18 cellular contexts compared by ENCODE assay signal in the genomic region with DNA sequence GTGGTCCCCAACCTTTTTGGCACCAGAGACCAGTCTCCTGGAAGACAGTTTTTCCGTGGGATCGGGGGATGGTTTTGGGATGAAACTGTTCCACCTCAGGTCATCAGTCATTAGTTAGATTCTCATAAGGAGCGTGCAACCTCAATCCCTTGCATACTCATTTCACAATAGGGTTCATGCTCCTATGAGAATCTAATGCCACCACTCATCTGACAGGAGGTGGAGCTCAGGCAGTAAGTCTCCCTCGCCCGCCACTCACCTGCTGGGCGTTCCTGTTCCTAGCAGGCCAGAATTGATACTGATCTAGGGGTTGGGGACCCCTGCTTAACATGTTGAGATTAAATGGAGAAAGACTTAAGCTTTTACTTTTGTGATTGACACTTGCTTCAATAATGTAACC. TPM values are rescaled to one million over a fixed set of nuclear protein-coding genes. Genes with fewer than 3 reads are reported as not detected.
DNase-seq lines count a peak whose midpoint lies in the region; ATAC-seq, FAIRE-seq and TF ChIP-seq lines count a peak whose summit lies in the region.
"Had no signal": no experiment of that assay in that cellular context is flagged by ENCODE, and none has a peak within 500 bp of the region (broad histone marks: within the 10 kb centered on the region; RNA-seq: fewer than 3 reads in every experiment).

No MANE protein-coding gene starts in this region.

- in situ Hi-C loops in K562 (cut with MboI) (no loop called here), GM13977 (cut with MboI; ENCODE audit: low pct_unique_long_range_greater_than_20kb, low sequenced_read_pairs, unreplicated experiment) (loop anchor here (10.0 kb wide), 1 partner anchor 123 kb away; no protein-coding TSS in a partner anchor)

- H3K27ac ChIP-seq in K562 (ENCODE audit: extremely low read depth, low read depth, low read length): no peak overlapping the region
- H3K27ac ChIP-seq in trophoblast cell (ENCODE audit: low read depth, low read length): peak overlapping the region; percentile 25
- H3K27ac ChIP-seq: adrenal gland, BLaER1, WERI-Rb-1 had no signal

- no peak overlapping the region for H2BK12ac ChIP-seq in trophoblast cell (ENCODE audit: low read length)

- no peak overlapping the region for H4K12ac ChIP-seq in trophoblast cell (ENCODE audit: low read depth, low read length)

- no peaks in the 10 kb centered on the region for H3K27me3 ChIP-seq in K562 (ENCODE audit: control insufficient read depth in 2 of 2, insufficient read depth in 2 of 2, low read length in 2 of 2)
- no peaks in the 10 kb centered on the region for H3K27me3 ChIP-seq in trophoblast cell (ENCODE audit: insufficient read depth, low read length)
- H3K27me3 ChIP-seq: adrenal gland, BLaER1 had no signal

- intact Hi-C loops in Calu3 (cut with micrococcal nuclease; ENCODE audit: unreplicated experiment): no loop called here
- intact Hi-C loops in K562 (cut with micrococcal nuclease): no loop called here

- TF ChIP-seq EP300 in K562 (IDR thresholded peaks at IDR 0.05; ENCODE audit: low read length): no peak

- H3K27me3 Mint-ChIP-seq in Calu3 (ENCODE audit: unreplicated experiment): no peaks in the 10 kb centered on the region
- no peaks in the 10 kb centered on the region for H3K27me3 Mint-ChIP-seq in IgD-negative memory B cell

- H4K91ac ChIP-seq in trophoblast cell (ENCODE audit: low read depth, low read length): no peak overlapping the region

- H3K36me3 ChIP-seq in K562 (ENCODE audit: control insufficient read depth, insufficient read depth, low read length) (peaks cover 56% of the 10 kb centered on the region), trophoblast cell (ENCODE audit: control insufficient read depth in 1 of 2, insufficient read depth in 2 of 2, low read length in 2 of 2) (peaks cover 7 to 14% of the 10 kb centered on the region in 2 experiments)

- no peak overlapping the region for H3K14ac ChIP-seq in trophoblast cell (ENCODE audit: low read length)

- H3K4me2 ChIP-seq in K562 (ENCODE audit: insufficient read depth, low read length) (no peak overlapping the region), trophoblast cell (ENCODE audit: low read length) (no peak overlapping the region)
- H3K4me2 ChIP-seq: BLaER1 had no signal

- H3K79me2 ChIP-seq in K562 (ENCODE audit: control insufficient read depth, insufficient read depth, low read length): peaks cover 6% of the 10 kb centered on the region
- H3K79me2 ChIP-seq in trophoblast cell (ENCODE audit: control insufficient read depth, insufficient read depth, low read length, poor library complexity): peaks cover 2% of the 10 kb centered on the region

- H3K27ac Mint-ChIP-seq in Calu3 (ENCODE audit: unreplicated experiment): peak overlapping the region; percentile 85
- H3K27ac Mint-ChIP-seq in IgD-negative memory B cell: peak overlapping the region in 2 of 3 donors; percentile 52 to 89
- H3K27ac Mint-ChIP-seq: endodermal cell had no signal

- H3K79me1 ChIP-seq in trophoblast cell (ENCODE audit: low read length): no peaks in the 10 kb centered on the region

- BruUV-seq in Calu3 (replicated peaks; lab: Mats Ljungman, UMichigan) (no TSS peak), K562 (replicated peaks; lab: Mats Ljungman, UMichigan) (no TSS peak)

- no peak for TF ChIP-seq CTCF in Calu3 (IDR thresholded peaks at IDR 0.05; ENCODE audit: unreplicated experiment)
- TF ChIP-seq CTCF in K562 (IDR thresholded peaks at IDR 0.05 in 2 of 3, conservative IDR thresholded peaks at IDR 0.05 in 1 of 3; ENCODE audit: insufficient read depth in 2 of 3, low read depth in 1 of 3, low read length in 3 of 3): no peak
- TF ChIP-seq CTCF in GM13977 (IDR thresholded peaks at IDR 0.05; ENCODE audit: extremely low read depth, insufficient read depth, missing control alignments): no peak

- no peak overlapping the region for H3K9ac ChIP-seq in K562 (ENCODE audit: insufficient read depth in 1 of 2, low read depth in 2 of 2, low read length in 2 of 2)
- no peak overlapping the region for H3K9ac ChIP-seq in trophoblast cell (ENCODE audit: low read length)
- H3K9ac ChIP-seq: BLaER1 had no signal

- H3K4me3 Mint-ChIP-seq in Calu3 (ENCODE audit: low read depth, unreplicated experiment): no peak overlapping the region
- no peak overlapping the region for H3K4me3 Mint-ChIP-seq in IgD-negative memory B cell
- H3K4me3 Mint-ChIP-seq: endodermal cell, nephron had no signal

- H4K20me1 ChIP-seq in K562 (replicated peaks; ENCODE audit: control insufficient read depth, insufficient read depth, low read length): no peaks in the 10 kb centered on the region
- H4K20me1 ChIP-seq: BLaER1 had no signal

- FAIRE-seq in K562 (lab: Jason Lieb, UNC): no peak
- FAIRE-seq in RCC 7860 (lab: Jason Lieb, UNC): no peak
- FAIRE-seq: HepG2 had no signal

- TF ChIP-seq POLR2A in K562 (conservative IDR thresholded peaks at IDR 0.05): no peak; the same call in 1 of the 2 replicates

- WGBS in K562 (ENCODE audit: insufficient coverage, low coverage, missing lambda C conversion rate): 74% methylated on average over 5 of the region's 6 CpGs
- WGBS in trophoblast cell (ENCODE audit: extremely low coverage, insufficient coverage, insufficient read length): no CpG with 5 or more reads among the region's 6 CpGs

- H3K9me1 ChIP-seq in K562 (ENCODE audit: control insufficient read depth, insufficient read depth, low read length): no peaks in the 10 kb centered on the region

- H3K9me3 ChIP-seq in K562 (replicated peaks; ENCODE audit: control insufficient read depth, insufficient read depth, low read depth, low read length): no peaks in the 10 kb centered on the region
- H3K9me3 ChIP-seq in trophoblast cell (ENCODE audit: insufficient read depth, low read depth, low read length): no peaks in the 10 kb centered on the region
- H3K9me3 ChIP-seq: adrenal gland, BLaER1 had no signal

- H3K18ac ChIP-seq in trophoblast cell (ENCODE audit: low read length): no peak overlapping the region

- H3K4ac ChIP-seq in trophoblast cell (ENCODE audit: low read depth, low read length): no peak overlapping the region

- DNase-seq in Calu3 (no peak), K562 (ENCODE audit: extremely low read depth in 1 of 4, low spot score in 3 of 4) (no peak), trophoblast cell (no peak), RCC 7860 (ENCODE audit: low spot score) (no peak), GM13977 (ENCODE audit: low spot score) (no peak)
- DNase-seq: adrenal gland, endodermal cell, foreskin fibroblast, GOT3, NCI-H69, SW 1271, WERI-Rb-1 had no signal

- H2BK5ac ChIP-seq in trophoblast cell (ENCODE audit: low read depth, low read length, poor library complexity): no peak overlapping the region

- H4K8ac ChIP-seq in trophoblast cell (ENCODE audit: low read depth, low read length): no peak overlapping the region

- H2AK5ac ChIP-seq in trophoblast cell (ENCODE audit: low read length): no peak overlapping the region

- no peak overlapping the region for H3K23ac ChIP-seq in trophoblast cell (ENCODE audit: low read length)

- no peak overlapping the region for H3K4me3 ChIP-seq in K562
- no peak overlapping the region for H3K4me3 ChIP-seq in trophoblast cell (ENCODE audit: low read depth, low read length)
- H3K4me3 ChIP-seq: adrenal gland, BLaER1 had no signal

- H3K9me3 Mint-ChIP-seq in Calu3 (ENCODE audit: low read depth, unreplicated experiment) (no peaks in the 10 kb centered on the region), IgD-negative memory B cell (no peaks in the 10 kb centered on the region)
- H3K9me3 Mint-ChIP-seq: endodermal cell, nephron had no signal

- no peak overlapping the region for H2BK120ac ChIP-seq in trophoblast cell (ENCODE audit: insufficient read depth, low read length, poor library complexity)

- TF ChIP-seq RAD21 in K562 (CRISPR knock-in tag; conservative IDR thresholded peaks at IDR 0.05 in 1 of 2, IDR thresholded peaks at IDR 0.05 in 1 of 2): no peak

- CTCF ChIA-PET in Calu3 (lab: Charles Lee) (interaction anchor here (0.6 to 1.9 kb wide), 3 partner anchors 8 to 49 kb away, joined by 4 to 7 read pairs (median 5); no protein-coding TSS in a partner anchor), K562 (lab: Yijun Ruan, JAX; ENCODE audit: low intra/inter-chr PET ratio) (no interaction called here)

- H3K4me1 Mint-ChIP-seq in Calu3 (ENCODE audit: low read depth, unreplicated experiment) (peaks cover 34% of the 10 kb centered on the region), IgD-negative memory B cell (peaks cover 14 to 22% (median 22%) of the 10 kb centered on the region in 3 donors)

- H2AFZ ChIP-seq in K562 (ENCODE audit: low read depth, low read length): no peak overlapping the region
- H2AFZ ChIP-seq in trophoblast cell (ENCODE audit: insufficient read depth, low read length, poor library complexity): no peak overlapping the region

- ATAC-seq in K562: peak; percentile 1; the same call in 2 of the 3 replicates
- ATAC-seq in GM19395 (IDR thresholded peaks at IDR 0.05; ENCODE audit: unreplicated experiment): no peak
- ATAC-seq: HepG2, Panc1 had no signal

- H3K36me3 Mint-ChIP-seq in Calu3 (ENCODE audit: insufficient read depth, unreplicated experiment): peaks cover 49% of the 10 kb centered on the region
- H3K36me3 Mint-ChIP-seq in IgD-negative memory B cell: peaks cover 2% of the 10 kb centered on the region

- POLR2A ChIA-PET in K562 (lab: Yijun Ruan, JAX): interaction anchor here (0.6 to 2.8 kb wide), 3 partner anchors 9 to 104 kb away, joined by 3 to 23 read pairs (median 5); a partner anchor contains a TSS

- H3K4me1 ChIP-seq in K562 (replicated peaks in 1 of 2; ENCODE audit: control insufficient read depth in 2 of 2, insufficient read depth in 2 of 2, low read length in 2 of 2) (peaks cover 4 to 11% of the 10 kb centered on the region in 2 experiments; a peak in 3 of 5 replicates), trophoblast cell (ENCODE audit: control insufficient read depth in 1 of 2, insufficient read depth in 2 of 2, low read length in 2 of 2) (peaks cover 0 to 2% of the 10 kb centered on the region in 2 experiments)
- H3K4me1 ChIP-seq: BLaER1 had no signal

RNA-seq across cellular contexts. Expression of a gene that starts 9.9 kb away (rescaled TPM):
- total RNA-seq in Calu3 (2022) (63.9 and 71.8 TPM in 2 replicates), K562 (2014; rRNA removed) (18.6 and 20.2 TPM in 2 replicates), K562 (2014; rRNA removed; fragmentation: Illumina TruSeq; extraction: Trizol) (31.6 and 35.8 TPM in 2 replicates), K562 (2015; rRNA removed; fragmentation: Illumina TruSeq; extraction: Trizol) (37.2 and 44.0 TPM in 2 replicates), K562 (2021) (24.5 and 28.1 TPM in 2 replicates)
- polyA plus RNA-seq in IgD-negative memory B cell (12.4 TPM), K562 (2011; rRNA removed) (20.5 and 22.2 TPM in 2 replicates), K562 (2014; fragmentation: Illumina TruSeq; extraction: Trizol) (15.6 and 17.1 TPM in 2 replicates), K562 (2014; fragmentation: Nextera tagmentation; extraction: Ambion mirVana) (10 to 100 TPM; 12.8 to 14.9 TPM), K562 (2014; rRNA removed) (13.9 and 15.4 TPM in 2 replicates)
- 68.8 and 169 TPM in 2 replicates for total RNA-seq in K562 (2011; cell fraction: chromatin; rRNA removed; ENCODE audit: low replicate concordance)
- total RNA-seq in K562 (2011; cell fraction: nucleolus; rRNA removed): 39.4 and 41.1 TPM in 2 replicates
- 97.2 and 188 TPM in 2 replicates for total RNA-seq in K562 (2011; cell fraction: nucleoplasm; rRNA removed)
- polyA plus RNA-seq in K562 (2011; cell fraction: cytosol; rRNA removed): 1.8 and 5.1 TPM in 2 replicates
- 56.5 and 66.5 TPM in 2 replicates for polyA plus RNA-seq in K562 (2011; cell fraction: nucleus; rRNA removed)
- 10.8 and 12.9 TPM in 2 replicates for polyA plus RNA-seq in K562 (2012)
- 46.2 and 78.7 TPM in 2 replicates for polyA minus RNA-seq in K562 (2011; rRNA and poly(A)+ RNA removed)
- polyA minus RNA-seq in K562 (2011; cell fraction: cytosol; rRNA and poly(A)+ RNA removed): 11.1 and 11.5 TPM in 2 replicates
- 101 and 194 TPM in 2 replicates for polyA minus RNA-seq in K562 (2011; cell fraction: nucleus; rRNA and poly(A)+ RNA removed)
- 101 and 113 TPM in 2 replicates for polyA plus RNA-seq in trophoblast cell (2013)
